8 cellular contexts compared by ENCODE assay signal in genomic region chr6:167828325-167828956, GRCh38. TPM values are rescaled to one million over a fixed set of nuclear protein-coding genes. Genes with fewer than 3 reads are reported as not detected.
DNase-seq lines count a peak whose midpoint lies in the region; ATAC-seq and TF ChIP-seq lines count a peak whose summit lies in the region.

No MANE protein-coding gene starts in this region.

- ATAC-seq in mucosa of descending colon (no peak), HG03159 (IDR thresholded peaks at IDR 0.05; ENCODE audit: unreplicated experiment) (no peak), GM18907 (IDR thresholded peaks at IDR 0.05; ENCODE audit: unreplicated experiment) (no peak)

- no peaks in the 10 kb centered on the region for H3K27me3 Mint-ChIP-seq in MCF 10A (ENCODE audit: insufficient read depth, unreplicated experiment)

- H3K4me1 ChIP-seq in BLaER1 (peaks cover 29% of the 10 kb centered on the region), HUES64 (ENCODE audit: insufficient read depth, low read length) (peaks cover 47% of the 10 kb centered on the region), mucosa of descending colon (ENCODE audit: low read depth) (peaks cover 33% of the 10 kb centered on the region)

- CTCF ChIA-PET in MCF 10A (lab: Yijun Ruan, JAX) = interaction anchor here (0.7 to 1.7 kb wide), 6 partner anchors 19 to 78 kb away, joined by 3 to 5 read pairs (median 4); no protein-coding TSS in a partner anchor

- H3K9ac ChIP-seq in BLaER1 = no peak overlapping the region
- peak overlapping the region; percentile 73 for H3K9ac ChIP-seq in HUES64 (ENCODE audit: low read depth, low read length)

- peak overlapping the region; percentile 84 for H3K4me3 Mint-ChIP-seq in MCF 10A (ENCODE audit: unreplicated experiment)

- POLR2A ChIA-PET in MCF 10A (lab: Yijun Ruan, JAX) = interaction anchor here (0.6 to 10.0 kb wide), 18 partner anchors 11 to 832 kb away, joined by 3 to 249 read pairs (median 4); no protein-coding TSS in a partner anchor

- peak overlapping the region; percentile 92 for H3K27ac Mint-ChIP-seq in MCF 10A (ENCODE audit: low read depth, unreplicated experiment)

- intact Hi-C loops in MCF 10A (cut with micrococcal nuclease) (loop anchor here (1.0 kb wide), 1 partner anchor 65 kb away; no protein-coding TSS in a partner anchor), mucosa of descending colon (cut with DNase I, micrococcal nuclease) (no loop called here)

- H3K27ac ChIP-seq in BLaER1 = no peak overlapping the region
- H3K27ac ChIP-seq in HUES64 (ENCODE audit: low read depth, low read length) = no peak overlapping the region

- H3K9me3 ChIP-seq in BLaER1 (no peaks in the 10 kb centered on the region), HUES64 (ENCODE audit: insufficient read depth, low read depth, low read length) (no peaks in the 10 kb centered on the region), mucosa of descending colon (no peaks in the 10 kb centered on the region)

- H3K36me3 Mint-ChIP-seq in MCF 10A (ENCODE audit: insufficient read depth, unreplicated experiment) = no peaks in the 10 kb centered on the region

- H3K4me3 ChIP-seq in BLaER1 = peak overlapping the region; percentile 86
- peak overlapping the region; percentile 98 for H3K4me3 ChIP-seq in HUES64 (ENCODE audit: low read length)
- H3K4me3 ChIP-seq in mucosa of descending colon = peak overlapping the region; percentile 50

- no peaks in the 10 kb centered on the region for H3K9me3 Mint-ChIP-seq in MCF 10A (ENCODE audit: unreplicated experiment)

- DNase-seq in MCF 10A (ENCODE audit: unreplicated experiment) (peak; percentile 42), mucosa of descending colon (no peak), GM20000 (ENCODE audit: low spot score) (no peak), dedifferentiated amniotic fluid mesenchymal stem cell (ENCODE audit: extremely low spot score) (no peak)

- BruUV-seq in MCF 10A (replicated peaks; lab: Mats Ljungman, UMichigan) = TSS peak; percentile 37

- peaks cover 61% of the 10 kb centered on the region for H4K20me1 ChIP-seq in BLaER1

- no peak for TF ChIP-seq CTCF in MCF 10A (IDR thresholded peaks at IDR 0.05; ENCODE audit: unreplicated experiment)
- no peak for TF ChIP-seq CTCF in mucosa of descending colon (IDR thresholded peaks at IDR 0.05)
- TF ChIP-seq CTCF in GM20000 (IDR thresholded peaks at IDR 0.05; ENCODE audit: extremely low read depth, missing control alignments) = no peak

- peaks cover 33% of the 10 kb centered on the region for H3K4me1 Mint-ChIP-seq in MCF 10A (ENCODE audit: insufficient read depth, unreplicated experiment)

- H3K36me3 ChIP-seq in BLaER1 = no peaks in the 10 kb centered on the region
- peaks cover 7% of the 10 kb centered on the region for H3K36me3 ChIP-seq in HUES64 (ENCODE audit: insufficient read depth, low read length)
- H3K36me3 ChIP-seq in mucosa of descending colon (ENCODE audit: low read depth) = no peaks in the 10 kb centered on the region

- peaks cover 30% of the 10 kb centered on the region for H3K27me3 ChIP-seq in BLaER1
- H3K27me3 ChIP-seq in HUES64 (ENCODE audit: insufficient read depth, low read length) = no peaks in the 10 kb centered on the region

- 27% methylated on average over 3 of the region's 4 CpGs for WGBS in HUES64

- H3K4me2 ChIP-seq in BLaER1 = peak overlapping the region; percentile 89

RNA-seq across cellular contexts. Expression of gene AFDN, which starts 1.7 kb away (rescaled TPM):
- polyA plus RNA-seq in HUES64 (2013, experiment 1 of 2) = 82.8 TPM
- polyA plus RNA-seq in HUES64 (2013, experiment 2 of 2) = 90.8 TPM
- 115 and 124 TPM in 2 replicates for total RNA-seq in MCF 10A (2022)
- total RNA-seq in mucosa of descending colon = 100 to 1,000 TPM; 168 to 231 (median 208) TPM
